Comparison of ENCODE assay signal across 1 cellular context in genomic region chr3:182028081-182028480, GRCh38.
TF ChIP-seq lines count a peak whose summit lies in the region.

No MANE protein-coding gene starts in this region.

TF ChIP-seq in GM23338, 12 proteins besides CTCF, POLR2A, EP300 and RAD21:
- no peak for TF ChIP-seq ZNF331 (CRISPR knock-in tag; IDR thresholded peaks at IDR 0.05; ENCODE audit: low read depth)
- no peak for TF ChIP-seq ZNF462 (CRISPR knock-in tag; IDR thresholded peaks at IDR 0.05)
- TF ChIP-seq EZH2phosphoT487 (IDR thresholded peaks at IDR 0.05; ENCODE audit: unreplicated experiment) = no peak
- TF ChIP-seq STAT1 (IDR thresholded peaks at IDR 0.05; ENCODE audit: unreplicated experiment) = no peak
- TF ChIP-seq ETS1 (IDR thresholded peaks at IDR 0.05) = no peak
- TF ChIP-seq EZH2 (IDR thresholded peaks at IDR 0.05; ENCODE audit: low read depth, unreplicated experiment) = no peak
- TF ChIP-seq NANOG (IDR thresholded peaks at IDR 0.05; ENCODE audit: borderline replicate concordance) = no peak
- no peak for TF ChIP-seq ZNF114 (CRISPR knock-in tag; IDR thresholded peaks at IDR 0.05)
- TF ChIP-seq CREB1 (CRISPR knock-in tag; IDR thresholded peaks at IDR 0.05; ENCODE audit: low read depth) = no peak
- no peak for TF ChIP-seq REST (IDR thresholded peaks at IDR 0.05; ENCODE audit: unreplicated experiment)
